In genomic region chr9:71936066-71936465, GRCh38 we compare ENCODE assay signal across 32 cellular contexts. TPM values are rescaled to one million over a fixed set of nuclear protein-coding genes. Genes with fewer than 3 reads are reported as not detected.
A peak's percentile ranks its signal among the peaks of the same experiment; 100 is the strongest.
DNase-seq lines count a peak whose midpoint lies in the region; ATAC-seq, FAIRE-seq and TF ChIP-seq lines count a peak whose summit lies in the region.
"Had no signal": no experiment of that assay in that cellular context is flagged by ENCODE, and none has a peak within 500 bp of the region (broad histone marks: within the 10 kb centered on the region; RNA-seq: fewer than 3 reads in every experiment).

No MANE protein-coding gene starts in this region.

- no peak overlapping the region for H3K4me3 Mint-ChIP-seq in activated B cell treated with CpG ODN at 0.5 μM for 24 hours
- H3K4me3 Mint-ChIP-seq in stimulated activated memory B cell treated with anti-CD40 and anti-IgM and Interleukin-4, amounts not matched to agents 10 μg/mL and 1 μg/mL and 100 μg/mL, for 72 hours: no peak overlapping the region
- H3K4me3 Mint-ChIP-seq in neural progenitor cell: no peak overlapping the region

- H3K4me3 ChIP-seq in esophagus squamous epithelium (no peak overlapping the region), neural progenitor cell (no peak overlapping the region)
- H3K4me3 ChIP-seq: adrenal gland, coronary artery, esophagus muscularis mucosa, gastroesophageal sphincter, psoas muscle, sigmoid colon, tibial artery had no signal

- H3F3A ChIP-seq in neural progenitor cell (ENCODE audit: low read depth): no peaks in the 10 kb centered on the region

- DNase-seq in GM03348 (ENCODE audit: low spot score): peak; percentile 9
- no peak for DNase-seq in activated B cell treated with CpG ODN at 0.5 μM for 24 hours
- DNase-seq in esophagus squamous epithelium (lab: John Stamatoyannopoulos, UW): no peak
- DNase-seq in NCI-H2196 treated with DMSO at 0.1 percent for 48 hours (lab: John Stamatoyannopoulos, UW; ENCODE audit: unreplicated experiment): no peak
- no peak for DNase-seq in neural progenitor cell (ENCODE audit: low spot score)
- no peak for DNase-seq in NCI-H82 treated with DMSO at 0.1 percent for 48 hours (lab: John Stamatoyannopoulos, UW; ENCODE audit: unreplicated experiment)
- no peak for DNase-seq in frontal cortex (ENCODE audit: low spot score in 2 of 2)
- DNase-seq: activated naive CD4-positive, alpha-beta T cell treated with Interleukin-2 at 50 U/mL for 16 hours; activated T-cell treated with anti-CD3 and anti-CD28 coated beads, Interleukin-2, amount 50 U/mL, for 48 hours; adrenal gland; BE2C; CD8-positive, alpha-beta memory T cell; DMS153; GDM1; hippocampal formation; Karpas-422; mesendoderm; NCI-H1436; PC-3; psoas muscle; sigmoid colon; stimulated activated CD4-positive, alpha-beta T cell treated with anti-CD3 and anti-CD28 coated beads, Interleukin-15, amount 100 ng/mL, for 24 hours; stimulated activated naive CD8-positive, alpha-beta T cell treated with anti-CD3 and anti-CD28 coated beads, Interleukin-15, Interleukin-2, amounts not matched to agents 100 U/mL and 50 U/mL, for 24 hours; T-helper 2 cell; tibial artery had no signal

- H3K27ac Mint-ChIP-seq in activated B cell treated with CpG ODN at 0.5 μM for 24 hours (peak overlapping the region; percentile 3), neural progenitor cell (no peak overlapping the region)
- peak overlapping the region; percentile 17 for H3K27ac Mint-ChIP-seq in stimulated activated memory B cell treated with anti-CD40 and anti-IgM and Interleukin-4, amounts not matched to agents 10 μg/mL and 1 μg/mL and 100 μg/mL, for 72 hours

- H3K36me3 Mint-ChIP-seq in activated B cell treated with CpG ODN at 0.5 μM for 24 hours (ENCODE audit: low read depth) (peaks cover 4% of the 10 kb centered on the region), neural progenitor cell (no peaks in the 10 kb centered on the region)
- peaks cover 13% of the 10 kb centered on the region for H3K36me3 Mint-ChIP-seq in stimulated activated memory B cell treated with anti-CD40 and anti-IgM and Interleukin-4, amounts not matched to agents 10 μg/mL and 1 μg/mL and 100 μg/mL, for 72 hours

- no peak overlapping the region for H3K9ac ChIP-seq in neural progenitor cell

- H3K36me3 ChIP-seq in esophagus squamous epithelium: no peaks in the 10 kb centered on the region
- H3K36me3 ChIP-seq in neural progenitor cell: no peaks in the 10 kb centered on the region
- H3K36me3 ChIP-seq: adrenal gland, BE2C, esophagus muscularis mucosa, gastroesophageal sphincter, sigmoid colon, tibial artery had no signal

- FAIRE-seq in frontal cortex (lab: Jason Lieb, UNC): no peak
- FAIRE-seq: bronchial epithelial cell had no signal

- H3K79me2 ChIP-seq in neural progenitor cell (ENCODE audit: low read depth): peaks cover 36% of the 10 kb centered on the region

- H3K27me3 Mint-ChIP-seq in activated B cell treated with CpG ODN at 0.5 μM for 24 hours (no peaks in the 10 kb centered on the region), neural progenitor cell (ENCODE audit: insufficient read depth, low read depth) (no peaks in the 10 kb centered on the region)
- H3K27me3 Mint-ChIP-seq in stimulated activated memory B cell treated with anti-CD40 and anti-IgM and Interleukin-4, amounts not matched to agents 10 μg/mL and 1 μg/mL and 100 μg/mL, for 72 hours: no peaks in the 10 kb centered on the region
- H3K27me3 Mint-ChIP-seq: CD8-positive, alpha-beta memory T cell had no signal

- ATAC-seq in activated B cell treated with CpG ODN at 0.5 μM for 24 hours (ENCODE audit: low read depth): no peak
- no peak for ATAC-seq in stimulated activated memory B cell treated with anti-CD40 and anti-IgM and Interleukin-4, amounts not matched to agents 10 μg/mL and 1 μg/mL and 100 μg/mL, for 72 hours
- ATAC-seq: gastroesophageal sphincter; PC-3; psoas muscle; Right ventricle myocardium inferior; SK-N-SH treated with all-trans-retinoic acid at 6 μM for 48 hours; stimulated activated naive CD8-positive, alpha-beta T cell treated with anti-CD3 and anti-CD28 coated beads, Interleukin-15, Interleukin-2, amounts not matched to agents 100 U/mL and 50 U/mL, for 24 hours had no signal

- 50 to 65% methylated on average over 1 of the region's 1 CpG for WGBS in esophagus squamous epithelium, 2 donors

- CTCF ChIA-PET in activated B cell treated with CpG ODN at 0.5 μM for 24 hours (lab: Charles Lee): no interaction called here

- H3K27me3 ChIP-seq in esophagus squamous epithelium: no peaks in the 10 kb centered on the region
- no peaks in the 10 kb centered on the region for H3K27me3 ChIP-seq in neural progenitor cell
- H3K27me3 ChIP-seq: adrenal gland, BE2C, esophagus muscularis mucosa, gastroesophageal sphincter, sigmoid colon, tibial artery had no signal

- H3K4me1 ChIP-seq in esophagus squamous epithelium (peaks cover 0 to 41% (median 0%) of the 10 kb centered on the region in 3 donors), neural progenitor cell (no peaks in the 10 kb centered on the region)
- H3K4me1 ChIP-seq: BE2C, esophagus muscularis mucosa, sigmoid colon had no signal

- H3K9me3 Mint-ChIP-seq in activated B cell treated with CpG ODN at 0.5 μM for 24 hours: peaks cover 3% of the 10 kb centered on the region
- no peaks in the 10 kb centered on the region for H3K9me3 Mint-ChIP-seq in stimulated activated memory B cell treated with anti-CD40 and anti-IgM and Interleukin-4, amounts not matched to agents 10 μg/mL and 1 μg/mL and 100 μg/mL, for 72 hours
- no peaks in the 10 kb centered on the region for H3K9me3 Mint-ChIP-seq in neural progenitor cell

- POLR2A ChIA-PET in activated B cell treated with CpG ODN at 0.5 μM for 24 hours (lab: Charles Lee): no interaction called here

- H3K4me1 Mint-ChIP-seq in activated B cell treated with CpG ODN at 0.5 μM for 24 hours (peaks cover 24% of the 10 kb centered on the region), neural progenitor cell (no peaks in the 10 kb centered on the region)
- peaks cover 24% of the 10 kb centered on the region for H3K4me1 Mint-ChIP-seq in stimulated activated memory B cell treated with anti-CD40 and anti-IgM and Interleukin-4, amounts not matched to agents 10 μg/mL and 1 μg/mL and 100 μg/mL, for 72 hours

- H4K20me1 ChIP-seq in neural progenitor cell (ENCODE audit: low read depth): peaks cover 4% of the 10 kb centered on the region

- H3K9me3 ChIP-seq in esophagus squamous epithelium (no peaks in the 10 kb centered on the region), neural progenitor cell (ENCODE audit: low read depth) (no peaks in the 10 kb centered on the region)
- H3K9me3 ChIP-seq: adrenal gland, BE2C, esophagus muscularis mucosa, gastroesophageal sphincter, psoas muscle, sigmoid colon, tibial artery had no signal

- H2AFZ ChIP-seq in neural progenitor cell (replicated peaks): no peak overlapping the region

- H3K27ac ChIP-seq in esophagus squamous epithelium (peak overlapping the region in 3 of 4 donors; percentile 64 to 82 (median 79)), neural progenitor cell (no peak overlapping the region)
- H3K27ac ChIP-seq: adrenal gland, esophagus muscularis mucosa, gastroesophageal sphincter, psoas muscle, sigmoid colon had no signal

- intact Hi-C loops in activated B cell treated with CpG ODN at 0.5 μM for 24 hours (cut with micrococcal nuclease): no loop called here
- intact Hi-C loops in esophagus squamous epithelium (cut with DNase I): no loop called here

- H3K4me2 ChIP-seq in neural progenitor cell: no peak overlapping the region

- TF ChIP-seq POLR2A in esophagus squamous epithelium (IDR thresholded peaks at IDR 0.05): no peak

- TF ChIP-seq CTCF in activated B cell treated with CpG ODN at 0.5 μM for 24 hours (IDR thresholded peaks at IDR 0.05): no peak
- no peak for TF ChIP-seq CTCF in esophagus squamous epithelium (IDR thresholded peaks at IDR 0.05)
- TF ChIP-seq CTCF in neural progenitor cell (IDR thresholded peaks at IDR 0.05): no peak

RNA-seq across cellular contexts. Expression of gene C9orf85, which starts 24.6 kb away (rescaled TPM):
- total RNA-seq in activated B cell treated with CpG ODN at 0.5 μM for 24 hours (9.5 and 9.8 TPM in 2 replicates), esophagus squamous epithelium (10 to 100 TPM in 3 of 4 donors, 1 to 10 TPM in 1; 9.1 to 12.8 (median 10.4) TPM), neural progenitor cell (ENCODE audit: low replicate concordance) (11.4 and 29.3 TPM in 2 replicates), frontal cortex (19.2 TPM)

RNA-seq across cellular contexts. Expression of gene ABHD17B, which starts 25.1 kb away (rescaled TPM):
- total RNA-seq in activated B cell treated with CpG ODN at 0.5 μM for 24 hours: 17.0 and 18.6 TPM in 2 replicates
- total RNA-seq in esophagus squamous epithelium: 10 to 100 TPM; 21.2 to 24.7 (median 22.2) TPM
- total RNA-seq in neural progenitor cell (ENCODE audit: low replicate concordance): 86.5 and 96.6 TPM in 2 replicates
- total RNA-seq in frontal cortex: 113 TPM
